ENCODE assay signal across 23 cellular contexts in the genomic region with DNA sequence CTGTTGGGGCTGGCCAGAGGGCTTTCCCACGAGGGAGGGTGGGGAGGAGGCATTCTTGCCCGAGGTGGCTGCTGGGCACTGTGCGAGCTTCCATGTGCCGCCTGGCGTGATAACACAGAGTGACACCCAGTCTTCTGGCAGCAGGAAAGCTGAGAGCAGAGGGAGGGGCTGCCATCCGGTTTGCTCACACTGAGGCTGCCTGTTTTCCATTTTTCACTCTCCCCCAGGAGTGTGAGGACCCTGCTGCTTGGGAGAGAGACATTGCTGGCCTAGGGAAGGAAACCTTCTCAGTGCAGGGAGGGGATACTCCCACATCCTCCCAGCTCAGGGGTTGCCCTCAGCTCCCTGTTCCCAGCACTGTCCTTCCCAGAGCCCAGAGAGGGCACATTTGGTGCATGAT.
DNase-seq lines count a peak whose midpoint lies in the region; ATAC-seq and TF ChIP-seq lines count a peak whose summit lies in the region.
"Had no signal": no experiment of that assay in that cellular context is flagged by ENCODE, and none has a peak within 500 bp of the region (broad histone marks: within the 10 kb centered on the region; RNA-seq: fewer than 3 reads in every experiment).

No MANE protein-coding gene starts in this region.

- H3K4me1 ChIP-seq in lower lobe of right lung (no peaks in the 10 kb centered on the region), upper lobe of right lung (no peaks in the 10 kb centered on the region)
- H3K4me1 ChIP-seq: parathyroid adenoma had no signal

- peaks cover 12% of the 10 kb centered on the region for H3K27me3 Mint-ChIP-seq in activated T-cell treated with anti-CD3 and anti-CD28 coated beads, Interleukin-2, amount 50 U/mL, for 4 hours (ENCODE audit: low read depth)
- peaks cover 30% of the 10 kb centered on the region for H3K27me3 Mint-ChIP-seq in activated T-cell treated with anti-CD3 and anti-CD28 coated beads, Interleukin-2, amount 50 U/mL, for 72 hours (ENCODE audit: low read depth)
- peaks cover 44% of the 10 kb centered on the region for H3K27me3 Mint-ChIP-seq in activated T-helper 17 cell treated with anti-CD3 and anti-CD28 coated beads, Interleukin-2, amount 50 U/mL, for 72 hours

- no peak overlapping the region for H3K27ac ChIP-seq in coronary artery
- no peak overlapping the region for H3K27ac ChIP-seq in lower lobe of right lung
- H3K27ac ChIP-seq in upper lobe of right lung: no peak overlapping the region
- H3K27ac ChIP-seq: dorsolateral prefrontal cortex, parathyroid adenoma, PC-9 had no signal

- H3K4me3 ChIP-seq in coronary artery: no peak overlapping the region
- H3K4me3 ChIP-seq in lower lobe of right lung: no peak overlapping the region
- H3K4me3 ChIP-seq in upper lobe of right lung: no peak overlapping the region
- H3K4me3 ChIP-seq: dorsolateral prefrontal cortex, lung, PC-9, smooth muscle cell had no signal

- no peaks in the 10 kb centered on the region for H3K9me3 ChIP-seq in lower lobe of right lung
- H3K9me3 ChIP-seq in upper lobe of right lung: no peaks in the 10 kb centered on the region
- H3K9me3 ChIP-seq: SK-N-SH had no signal

- H3K27ac Mint-ChIP-seq in activated T-cell treated with anti-CD3 and anti-CD28 coated beads, Interleukin-2, amount 50 U/mL, for 72 hours: no peak overlapping the region
- H3K27ac Mint-ChIP-seq in activated T-helper 17 cell treated with anti-CD3 and anti-CD28 coated beads, Interleukin-2, amount 50 U/mL, for 72 hours: no peak overlapping the region
- H3K27ac Mint-ChIP-seq: activated naive CD8-positive, alpha-beta T cell treated with anti-CD3 and anti-CD28 coated beads for 36 hours; naive B cell had no signal

- H3K36me3 ChIP-seq in lower lobe of right lung: no peaks in the 10 kb centered on the region
- H3K36me3 ChIP-seq in upper lobe of right lung: no peaks in the 10 kb centered on the region

- intact Hi-C loops in lower lobe of right lung (cut with DNase I): no loop called here
- intact Hi-C loops in upper lobe of right lung (cut with DNase I): no loop called here

- no peaks in the 10 kb centered on the region for H3K36me3 Mint-ChIP-seq in activated T-cell treated with anti-CD3 and anti-CD28 coated beads, Interleukin-2, amount 50 U/mL, for 4 hours (ENCODE audit: insufficient read depth)
- H3K36me3 Mint-ChIP-seq in activated T-cell treated with anti-CD3 and anti-CD28 coated beads, Interleukin-2, amount 50 U/mL, for 72 hours (ENCODE audit: insufficient read depth in 2 of 2): no peaks in the 10 kb centered on the region
- H3K36me3 Mint-ChIP-seq in activated T-helper 17 cell treated with anti-CD3 and anti-CD28 coated beads, Interleukin-2, amount 50 U/mL, for 72 hours (ENCODE audit: low read depth): no peaks in the 10 kb centered on the region
- H3K36me3 Mint-ChIP-seq: activated naive CD8-positive, alpha-beta T cell treated with anti-CD3 and anti-CD28 coated beads for 36 hours; naive B cell had no signal

- no peak overlapping the region for H3K4me3 Mint-ChIP-seq in activated T-cell treated with anti-CD3 and anti-CD28 coated beads, Interleukin-2, amount 50 U/mL, for 4 hours
- no peak overlapping the region for H3K4me3 Mint-ChIP-seq in activated T-cell treated with anti-CD3 and anti-CD28 coated beads, Interleukin-2, amount 50 U/mL, for 72 hours
- no peak overlapping the region for H3K4me3 Mint-ChIP-seq in activated T-helper 17 cell treated with anti-CD3 and anti-CD28 coated beads, Interleukin-2, amount 50 U/mL, for 72 hours
- H3K4me3 Mint-ChIP-seq: activated naive CD8-positive, alpha-beta T cell treated with anti-CD3 and anti-CD28 coated beads for 36 hours; naive B cell had no signal

- no peak for TF ChIP-seq CTCF in coronary artery (IDR thresholded peaks at IDR 0.05)
- no peak for TF ChIP-seq CTCF in lower lobe of right lung (IDR thresholded peaks at IDR 0.05)
- TF ChIP-seq CTCF in upper lobe of right lung (IDR thresholded peaks at IDR 0.05): no peak

- no peaks in the 10 kb centered on the region for H3K4me1 Mint-ChIP-seq in activated T-cell treated with anti-CD3 and anti-CD28 coated beads, Interleukin-2, amount 50 U/mL, for 4 hours (ENCODE audit: low read depth)
- H3K4me1 Mint-ChIP-seq in activated T-cell treated with anti-CD3 and anti-CD28 coated beads, Interleukin-2, amount 50 U/mL, for 72 hours (ENCODE audit: low read depth): no peaks in the 10 kb centered on the region
- H3K4me1 Mint-ChIP-seq in activated T-helper 17 cell treated with anti-CD3 and anti-CD28 coated beads, Interleukin-2, amount 50 U/mL, for 72 hours: no peaks in the 10 kb centered on the region
- H3K4me1 Mint-ChIP-seq: activated naive CD8-positive, alpha-beta T cell treated with anti-CD3 and anti-CD28 coated beads for 36 hours; naive B cell had no signal

- DNase-seq in activated T-cell treated with anti-CD3 and anti-CD28 coated beads, Interleukin-2, amount 50 U/mL, for 4 hours: peak; percentile 1
- DNase-seq in activated T-cell treated with anti-CD3 and anti-CD28 coated beads, Interleukin-2, amount 50 U/mL, for 72 hours: no peak
- DNase-seq in coronary artery (ENCODE audit: low spot score): peak; percentile 49
- no peak for DNase-seq in lower lobe of right lung
- peak; percentile 60 for DNase-seq in upper lobe of right lung
- DNase-seq: activated CD4-positive, alpha-beta T cell treated with anti-CD3 and anti-CD28 coated beads for 48 hours; activated naive CD8-positive, alpha-beta T cell treated with anti-CD3 and anti-CD28 coated beads for 36 hours; activated T-cell treated with anti-CD3 and anti-CD28 coated beads for 4 hours; DMS 273 treated with DMSO at 0.1 percent for 48 hours; GDM1; naive B cell; NCI-H82; SK-N-SH; stimulated activated CD4-positive, alpha-beta T cell treated with anti-CD3 and anti-CD28 coated beads, Interleukin-4, amount 100 ng/mL, for 4 hours; T1000 had no signal

- H3K9me3 Mint-ChIP-seq in activated T-cell treated with anti-CD3 and anti-CD28 coated beads, Interleukin-2, amount 50 U/mL, for 4 hours: no peaks in the 10 kb centered on the region
- H3K9me3 Mint-ChIP-seq in activated T-cell treated with anti-CD3 and anti-CD28 coated beads, Interleukin-2, amount 50 U/mL, for 72 hours: no peaks in the 10 kb centered on the region
- no peaks in the 10 kb centered on the region for H3K9me3 Mint-ChIP-seq in activated T-helper 17 cell treated with anti-CD3 and anti-CD28 coated beads, Interleukin-2, amount 50 U/mL, for 72 hours
- H3K9me3 Mint-ChIP-seq: activated naive CD8-positive, alpha-beta T cell treated with anti-CD3 and anti-CD28 coated beads for 36 hours had no signal

- ATAC-seq in activated T-cell treated with anti-CD3 and anti-CD28 coated beads, Interleukin-2, amount 50 U/mL, for 4 hours: no peak
- no peak for ATAC-seq in activated T-cell treated with anti-CD3 and anti-CD28 coated beads, Interleukin-2, amount 50 U/mL, for 72 hours (replicated peaks in 1 of 2)
- ATAC-seq in lower lobe of right lung: peak; percentile 7 to 51
- peak; percentile 38 for ATAC-seq in upper lobe of right lung
- ATAC-seq in HG03354 (IDR thresholded peaks at IDR 0.05; ENCODE audit: poor library complexity, severe bottlenecking, unreplicated experiment): no peak
- no peak for ATAC-seq in GM21390 (IDR thresholded peaks at IDR 0.05; ENCODE audit: unreplicated experiment)
- no peak for ATAC-seq in activated T-helper 17 cell treated with anti-CD3 and anti-CD28 coated beads, Interleukin-2, amount 50 U/mL, for 72 hours (replicated peaks)

- peaks cover 7% of the 10 kb centered on the region for H3K27me3 ChIP-seq in lower lobe of right lung (ENCODE audit: low read depth)
- no peaks in the 10 kb centered on the region for H3K27me3 ChIP-seq in upper lobe of right lung

Comparison
In these comparisons a context has a peak if more than half of its experiments do, and no peak if none do; other contexts are left out.
1. DNase-seq: peak in activated T-cell treated with anti-CD3 and anti-CD28 coated beads, Interleukin-2, amount 50 U/mL, for 4 hours (single experiment), coronary artery (single experiment) and upper lobe of right lung (single experiment); none in activated T-cell treated with anti-CD3 and anti-CD28 coated beads, Interleukin-2, amount 50 U/mL, for 72 hours (0 of 2) and lower lobe of right lung (single experiment).
2. ATAC-seq: peak in lower lobe of right lung (2 of 2) and upper lobe of right lung (single experiment); none in activated T-cell treated with anti-CD3 and anti-CD28 coated beads, Interleukin-2, amount 50 U/mL, for 4 hours (0 of 2), activated T-cell treated with anti-CD3 and anti-CD28 coated beads, Interleukin-2, amount 50 U/mL, for 72 hours (0 of 2), HG03354 (single experiment), GM21390 (single experiment) and activated T-helper 17 cell treated with anti-CD3 and anti-CD28 coated beads, Interleukin-2, amount 50 U/mL, for 72 hours (single experiment).